ENCODE assay signal across 8 cellular contexts in the genomic region with DNA sequence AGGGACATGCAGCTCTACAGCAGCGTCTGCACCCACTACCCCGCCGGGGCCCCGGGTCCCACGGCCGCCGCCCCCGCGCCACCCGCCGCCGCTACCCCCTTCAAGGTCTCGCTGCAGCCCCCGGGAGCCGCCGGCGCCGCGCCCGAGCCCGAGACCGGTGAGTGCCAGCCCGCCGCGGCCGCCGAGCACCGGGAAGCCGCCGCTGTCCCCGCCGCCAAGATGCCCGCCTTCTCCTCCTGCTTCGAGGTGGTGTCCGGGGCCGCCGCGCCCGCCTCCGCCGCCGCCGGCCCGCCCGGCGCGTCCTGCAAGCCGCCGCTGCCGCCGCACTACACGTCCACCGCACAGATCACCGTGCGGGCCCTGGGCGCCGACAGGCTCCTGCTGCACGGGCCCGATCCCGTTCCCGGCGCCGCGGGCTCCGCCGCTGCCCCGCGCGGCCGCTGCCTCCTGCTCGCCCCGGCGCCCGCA. TPM values are rescaled to one million over a fixed set of nuclear protein-coding genes. Genes with fewer than 3 reads are reported as not detected.
DNase-seq lines count a peak whose midpoint lies in the region; ATAC-seq, FAIRE-seq and TF ChIP-seq lines count a peak whose summit lies in the region.

No MANE protein-coding gene starts in this region.

- TF ChIP-seq POLR2A in GM18505 (IDR thresholded peaks at IDR 0.05; ENCODE audit: borderline replicate concordance, extremely low read depth, insufficient read depth, insufficient read length) (no peak), H54 (IDR thresholded peaks at IDR 0.05; ENCODE audit: low read depth, low read length) (no peak)

- H3K36me3 Mint-ChIP-seq in activated CD4-positive, alpha-beta memory T cell treated with anti-CD3 and anti-CD28 coated beads, Interleukin-2, amount 10 ng/mL, durations not matched to agents 7 days and 5 days (ENCODE audit: low read depth), result peaks cover 36% of the 10 kb centered on the region

- POLR2A ChIA-PET in A673 (lab: Charles Lee; ENCODE audit: low non-redundant PET), result no interaction called here
- POLR2A ChIA-PET in activated CD4-positive, alpha-beta memory T cell treated with anti-CD3 and anti-CD28 coated beads, Interleukin-2, amount 10 ng/mL, durations not matched to agents 7 days and 5 days (lab: Charles Lee), result interaction anchor here (0.6 to 9.2 kb wide), 9 partner anchors 9 to 1057 kb away, joined by 3 to 63 read pairs (median 5); partner anchors contain the start of gene C10orf67

- DNase-seq in A673 (ENCODE audit: low spot score) (no peak), glomerular visceral epithelial cell (ENCODE audit: extremely low spot score) (peak; percentile 23), H54 (ENCODE audit: insufficient read length, low spot score) (no peak), LoVo (ENCODE audit: low spot score) (no peak)
- no peak for DNase-seq in activated CD4-positive, alpha-beta memory T cell treated with anti-CD3 and anti-CD28 coated beads, Interleukin-2, amount 10 ng/mL, durations not matched to agents 7 days and 5 days

- no TSS peak for BruUV-seq in A673 (replicated peaks; lab: Mats Ljungman, UMichigan)

- peak overlapping the region; percentile 39 for H3K4me3 Mint-ChIP-seq in activated CD4-positive, alpha-beta memory T cell treated with anti-CD3 and anti-CD28 coated beads, Interleukin-2, amount 10 ng/mL, durations not matched to agents 7 days and 5 days

- no peak for FAIRE-seq in H54 (lab: Jason Lieb, UNC)

- H3K4me3 ChIP-seq in A673 (ENCODE audit: low read depth, low read length, poor library complexity, severe bottlenecking) (peak overlapping the region; percentile 75), skin epidermis (peak overlapping the region; percentile 51 to 98 (median 93))

- H3K27ac ChIP-seq in A673 (ENCODE audit: low read depth, low read length, poor library complexity, severe bottlenecking) (peak overlapping the region; percentile 84), skin epidermis (peak overlapping the region; percentile 88 to 98 (median 93))

- H3K36me3 ChIP-seq in A673 (ENCODE audit: insufficient read depth, low read length, poor library complexity, severe bottlenecking), result peaks cover 29% of the 10 kb centered on the region

- H3K9me3 ChIP-seq in A673 (ENCODE audit: low read depth, low read length, poor library complexity, severe bottlenecking), result no peaks in the 10 kb centered on the region

- peak; percentile 14 for ATAC-seq in GM18505 (IDR thresholded peaks at IDR 0.05; ENCODE audit: unreplicated experiment)
- peak; percentile 10 for ATAC-seq in HG03095 (IDR thresholded peaks at IDR 0.05; ENCODE audit: unreplicated experiment)

- no peak overlapping the region for H3K27ac Mint-ChIP-seq in activated CD4-positive, alpha-beta memory T cell treated with anti-CD3 and anti-CD28 coated beads, Interleukin-2, amount 10 ng/mL, durations not matched to agents 7 days and 5 days

- intact Hi-C loops in A673 (cut with micrococcal nuclease; ENCODE audit: unreplicated experiment), result no loop called here

- peaks cover 6% of the 10 kb centered on the region for H3K4me1 ChIP-seq in A673 (ENCODE audit: insufficient read depth, low read length, poor library complexity, severe bottlenecking)

- H3K9me3 Mint-ChIP-seq in activated CD4-positive, alpha-beta memory T cell treated with anti-CD3 and anti-CD28 coated beads, Interleukin-2, amount 10 ng/mL, durations not matched to agents 7 days and 5 days, result no peaks in the 10 kb centered on the region

- H3K27me3 Mint-ChIP-seq in activated CD4-positive, alpha-beta memory T cell treated with anti-CD3 and anti-CD28 coated beads, Interleukin-2, amount 10 ng/mL, durations not matched to agents 7 days and 5 days, result no peaks in the 10 kb centered on the region

- H3K4me1 Mint-ChIP-seq in activated CD4-positive, alpha-beta memory T cell treated with anti-CD3 and anti-CD28 coated beads, Interleukin-2, amount 10 ng/mL, durations not matched to agents 7 days and 5 days, result peaks cover 39% of the 10 kb centered on the region

- TF ChIP-seq CTCF in A673 (conservative IDR thresholded peaks at IDR 0.05; ENCODE audit: low read depth, low read length), result no peak

- CTCF ChIA-PET in A673 (lab: Charles Lee), result interaction anchor here (1.4 kb wide), 1 partner anchor 125 kb away, joined by 3 read pairs; no protein-coding TSS in a partner anchor
- CTCF ChIA-PET in activated CD4-positive, alpha-beta memory T cell treated with anti-CD3 and anti-CD28 coated beads, Interleukin-2, amount 10 ng/mL, durations not matched to agents 7 days and 5 days (lab: Charles Lee), result interaction anchor here (1.7 to 3.4 kb wide), 3 partner anchors 72 to 124 kb away, joined by 5 to 15 read pairs (median 6); no protein-coding TSS in a partner anchor

- H3K27me3 ChIP-seq in A673 (replicated peaks; ENCODE audit: insufficient read depth, low read depth, low read length, poor library complexity), result no peaks in the 10 kb centered on the region

RNA-seq across cellular contexts. Expression of gene OTUD1, which starts 0.6 kb away (rescaled TPM):
- 22.5 and 23.9 TPM in 2 replicates for total RNA-seq in A673 (2021)
- total RNA-seq in activated CD4-positive, alpha-beta memory T cell treated with anti-CD3 and anti-CD28 coated beads, Interleukin-2, amount 10 ng/mL, durations not matched to agents 7 days and 5 days, result 10 to 100 TPM; 23.4 to 23.9 TPM
